9 cellular contexts compared by ENCODE assay signal in genomic region chr9:2018764-2019548, GRCh38. TPM values are rescaled to one million over a fixed set of nuclear protein-coding genes. Genes with fewer than 3 reads are reported as not detected.
DNase-seq lines count a peak whose midpoint lies in the region; ATAC-seq and TF ChIP-seq lines count a peak whose summit lies in the region.
"Had no signal": no experiment of that assay in that cellular context is flagged by ENCODE, and none has a peak within 500 bp of the region (broad histone marks: within the 10 kb centered on the region; RNA-seq: fewer than 3 reads in every experiment).

No MANE protein-coding gene starts in this region.

- peak overlapping the region; percentile 97 for H3K4me2 ChIP-seq in mesenchymal stem cell (ENCODE audit: low read length, poor library complexity, severe bottlenecking)

- H3K79me1 ChIP-seq in mesenchymal stem cell (replicated peaks; ENCODE audit: low read length, poor library complexity, severe bottlenecking), result peaks cover 12% of the 10 kb centered on the region

- no peak for ATAC-seq in GM19467 (IDR thresholded peaks at IDR 0.05; ENCODE audit: unreplicated experiment)
- ATAC-seq: Panc1 had no signal

- H3K9me3 ChIP-seq in mesenchymal stem cell (ENCODE audit: control insufficient read depth, low read length), result no peaks in the 10 kb centered on the region

- no peak overlapping the region for H2BK15ac ChIP-seq in mesenchymal stem cell (ENCODE audit: low read depth, poor library complexity, severe bottlenecking)

- no peak overlapping the region for H3K18ac ChIP-seq in mesenchymal stem cell (ENCODE audit: low read depth in 1 of 2, low read length in 2 of 2)

- H2BK12ac ChIP-seq in mesenchymal stem cell (ENCODE audit: low read length in 2 of 2), result no peak overlapping the region

- H3K14ac ChIP-seq in mesenchymal stem cell (ENCODE audit: low read length in 2 of 2), result no peak overlapping the region

- no peak overlapping the region for H2AFZ ChIP-seq in mesenchymal stem cell (ENCODE audit: low read depth, low read length)

- in situ Hi-C loops in astrocyte of the spinal cord (cut with HindIII; ENCODE audit: low sequenced_read_pairs), result no loop called here

- H3K36me3 ChIP-seq in mesenchymal stem cell (ENCODE audit: control insufficient read depth in 1 of 2, insufficient read depth in 2 of 2, low read depth in 1 of 2, low read length in 2 of 2), result no peaks in the 10 kb centered on the region

- H3K27me3 ChIP-seq in mesenchymal stem cell (ENCODE audit: control insufficient read depth in 1 of 2, insufficient read depth in 1 of 2, low read length in 2 of 2), result no peaks in the 10 kb centered on the region

- H3K4me3 ChIP-seq in astrocyte of the spinal cord (ENCODE audit: low read depth, low read length), result peak overlapping the region; percentile 86
- peak overlapping the region in 1 of 2 experiments; percentile 96 for H3K4me3 ChIP-seq in mesenchymal stem cell (ENCODE audit: insufficient read depth in 1 of 2, low read depth in 1 of 2, low read length in 2 of 2)

- no peaks in the 10 kb centered on the region for H3K4me1 ChIP-seq in mesenchymal stem cell (ENCODE audit: control insufficient read depth, insufficient read depth, low read depth, low read length)

- H3K27ac ChIP-seq in mesenchymal stem cell (ENCODE audit: low read length, poor library complexity, severe bottlenecking), result no peak overlapping the region

- no peak overlapping the region for H3K23ac ChIP-seq in mesenchymal stem cell (ENCODE audit: low read length in 2 of 2)

- H2AK5ac ChIP-seq in mesenchymal stem cell (ENCODE audit: low read length, severe bottlenecking), result no peak overlapping the region

- H4K8ac ChIP-seq in mesenchymal stem cell (ENCODE audit: low read length), result no peak overlapping the region

- DNase-seq in stimulated activated CD4-positive, alpha-beta T cell treated with anti-CD3 and anti-CD28 coated beads, Interleukin-15, amount 100 ng/mL, for 24 hours, result peak; percentile 15
- DNase-seq in stimulated activated CD4-positive, alpha-beta T cell treated with anti-CD3 and anti-CD28 coated beads, Interleukin-1b, Interleukin-23, amount 100 ng/mL, for 48 hours, result no peak
- DNase-seq in astrocyte of the spinal cord (ENCODE audit: low read depth, low spot score), result no peak
- no peak for DNase-seq in mesenchymal stem cell
- no peak for DNase-seq in iPS-NIHi11 (ENCODE audit: low spot score)
- DNase-seq in foreskin melanocyte, result no peak
- no peak for DNase-seq in DMS114 treated with DMSO at 0.1 percent for 48 hours (lab: John Stamatoyannopoulos, UW; ENCODE audit: unreplicated experiment)

- no peak overlapping the region for H2BK5ac ChIP-seq in mesenchymal stem cell (ENCODE audit: low read depth, low read length, poor library complexity, severe bottlenecking)

- WGBS in mesenchymal stem cell, result 51% methylated on average over 5 of the region's 6 CpGs

- H3K9ac ChIP-seq in mesenchymal stem cell (ENCODE audit: low read length), result peak overlapping the region; percentile 94

- TF ChIP-seq CTCF in astrocyte of the spinal cord (IDR thresholded peaks at IDR 0.05; ENCODE audit: low read depth, low read length), result no peak

- no peak overlapping the region for H2BK120ac ChIP-seq in mesenchymal stem cell (ENCODE audit: low read depth, low read length)

- H3K4ac ChIP-seq in mesenchymal stem cell (ENCODE audit: low read depth in 1 of 2, low read length in 2 of 2), result no peak overlapping the region

- no peak overlapping the region for H4K91ac ChIP-seq in mesenchymal stem cell (ENCODE audit: low read length)

RNA-seq across cellular contexts. Expression of gene SMARCA2, which starts 3.8 kb away (rescaled TPM):
- polyA plus RNA-seq in mesenchymal stem cell (2013, experiment 1 of 2), result 24.3 TPM
- 23.4 TPM for polyA plus RNA-seq in mesenchymal stem cell (2013, experiment 2 of 2)
